In the genomic region with DNA sequence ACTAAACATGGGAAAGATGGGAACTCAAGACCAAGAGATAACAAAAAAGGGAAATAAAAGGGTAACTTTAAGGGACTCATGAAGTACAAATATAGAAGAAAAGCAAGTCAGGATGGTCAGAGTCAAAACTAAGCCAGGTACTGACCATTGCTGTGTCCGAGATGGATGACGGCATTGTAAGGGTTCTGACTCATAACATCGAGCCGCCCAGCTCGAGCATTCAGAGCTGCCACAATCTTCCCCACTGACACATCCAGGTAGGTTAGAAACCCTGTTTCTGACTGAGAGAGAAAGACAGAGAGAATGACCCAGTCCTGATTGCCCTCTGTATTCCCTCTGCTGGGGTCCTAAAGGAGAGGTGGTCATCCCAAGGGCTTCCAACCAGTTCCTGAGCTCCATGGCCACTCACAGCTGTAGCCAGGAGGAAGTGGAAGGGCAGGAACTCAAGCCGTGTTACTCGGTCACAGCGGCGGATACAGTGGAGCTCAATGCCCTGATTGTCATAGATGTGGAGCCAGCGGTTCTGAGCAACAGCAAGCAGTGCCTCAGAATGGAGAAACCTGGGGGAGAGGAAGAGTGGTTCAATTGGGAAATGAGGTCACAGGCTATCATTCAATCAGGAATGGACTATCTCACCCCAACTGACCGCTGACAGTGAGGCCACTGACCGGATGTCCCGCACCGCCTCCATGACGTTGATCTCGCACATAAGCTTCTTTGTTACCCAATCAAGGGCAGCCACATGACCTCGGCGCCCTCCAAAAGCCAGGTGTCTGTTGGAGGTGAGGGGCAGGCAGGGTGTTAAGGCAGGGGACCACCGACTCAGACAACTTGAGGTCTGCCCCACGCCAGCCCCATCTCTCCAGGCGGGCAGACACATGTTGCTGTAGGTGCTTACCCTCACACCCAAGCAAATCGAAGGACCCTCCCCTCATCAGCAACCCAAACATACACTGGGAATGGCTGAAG, we compare ENCODE assay signal across 1 cellular context.
TF ChIP-seq lines count a peak whose summit lies in the region.

No MANE protein-coding gene starts in this region.

TF ChIP-seq in HepG2, 621 proteins besides CTCF, POLR2A, EP300 and RAD21:
- TF ChIP-seq ZNF619 (CRISPR knock-in tag; IDR thresholded peaks at IDR 0.05) (no peak), GPN1 (CRISPR knock-in tag; IDR thresholded peaks at IDR 0.05; ENCODE audit: borderline replicate concordance) (no peak), SP2 (CRISPR knock-in tag; IDR thresholded peaks at IDR 0.05) (no peak), ZSCAN9 (CRISPR knock-in tag; IDR thresholded peaks at IDR 0.05; ENCODE audit: borderline replicate concordance) (no peak), KDM5B (CRISPR knock-in tag; IDR thresholded peaks at IDR 0.05; ENCODE audit: borderline replicate concordance) (no peak), ZNF232 (CRISPR knock-in tag; IDR thresholded peaks at IDR 0.05; ENCODE audit: borderline replicate concordance) (no peak), ZNF709 (CRISPR knock-in tag; IDR thresholded peaks at IDR 0.05) (no peak)
